8 cellular contexts compared by ENCODE assay signal in the genomic region with DNA sequence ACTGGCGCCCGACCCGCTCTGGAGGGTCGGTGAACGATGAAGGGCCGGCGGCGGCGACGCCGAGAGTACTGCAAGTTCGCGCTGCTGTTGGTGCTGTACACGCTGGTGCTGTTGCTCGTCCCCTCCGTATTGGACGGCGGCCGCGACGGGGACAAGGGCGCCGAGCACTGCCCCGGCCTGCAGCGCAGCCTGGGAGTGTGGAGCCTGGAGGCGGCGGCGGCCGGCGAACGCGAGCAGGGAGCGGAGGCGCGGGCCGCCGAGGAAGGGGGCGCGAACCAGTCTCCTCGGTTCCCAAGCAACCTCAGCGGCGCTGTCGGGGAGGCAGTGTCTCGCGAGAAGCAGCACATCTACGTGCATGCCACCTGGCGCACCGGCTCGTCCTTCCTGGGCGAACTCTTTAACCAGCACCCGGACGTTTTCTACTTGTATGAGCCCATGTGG. TPM values are rescaled to one million over a fixed set of nuclear protein-coding genes. Genes with fewer than 3 reads are reported as not detected.
DNase-seq lines count a peak whose midpoint lies in the region; ATAC-seq and TF ChIP-seq lines count a peak whose summit lies in the region.

No MANE protein-coding gene starts in this region.

- H3K27me3 ChIP-seq in esophagus (ENCODE audit: control insufficient read depth in 1 of 2, insufficient read depth in 2 of 2, low read length in 2 of 2), result no peaks in the 10 kb centered on the region
- no peaks in the 10 kb centered on the region for H3K27me3 ChIP-seq in uterus

- H3K4me1 ChIP-seq in esophagus (ENCODE audit: control insufficient read depth in 2 of 2, insufficient read depth in 2 of 2, low read length in 1 of 2), result peaks cover 0 to 10% of the 10 kb centered on the region in 2 donors
- H3K4me1 ChIP-seq in uterus, result no peaks in the 10 kb centered on the region

- intact Hi-C loops in natural killer cell (cut with micrococcal nuclease) (loop anchor here (5.0 kb wide), 1 partner anchor 63 kb away; no protein-coding TSS in a partner anchor), uterus (cut with DNase I; ENCODE audit: low total_unique reads) (no loop called here)

- peaks cover 0 to 4% of the 10 kb centered on the region in 2 donors for H3K9me3 ChIP-seq in esophagus (ENCODE audit: control insufficient read depth in 2 of 2, insufficient read depth in 1 of 2, low read depth in 1 of 2, low read length in 1 of 2)
- H3K9me3 ChIP-seq in uterus, result no peaks in the 10 kb centered on the region

- peak overlapping the region; percentile 35 to 95 for H3K27ac Mint-ChIP-seq in natural killer cell

- H3K4me1 Mint-ChIP-seq in natural killer cell, result peaks cover 20 to 32% of the 10 kb centered on the region in 2 donors

- H3K36me3 Mint-ChIP-seq in natural killer cell, result no peaks in the 10 kb centered on the region

- no peaks in the 10 kb centered on the region for H3K9me3 Mint-ChIP-seq in natural killer cell

- H3K27ac ChIP-seq in esophagus (ENCODE audit: low read depth in 2 of 2, low read length in 1 of 2) (peak overlapping the region; percentile 22 to 67), uterus (peak overlapping the region; percentile 18 to 55)

- H3K27me3 Mint-ChIP-seq in natural killer cell (ENCODE audit: low read depth in 2 of 2), result no peaks in the 10 kb centered on the region

- peak overlapping the region; percentile 72 for H3K4me3 ChIP-seq in GM12875 (ENCODE audit: low read depth, low read length)
- H3K4me3 ChIP-seq in esophagus (ENCODE audit: low read depth in 1 of 2, low read length in 2 of 2), result peak overlapping the region; percentile 39 to 63
- H3K4me3 ChIP-seq in uterus, result peak overlapping the region; percentile 34 to 53

- DNase-seq in NCI-H2171 treated with DMSO at 0.1 percent for 48 hours (lab: John Stamatoyannopoulos, UW) (peak; percentile 61), natural killer cell (no peak), uterus (peak; percentile 32 to 41), hippocampal formation (lab: John Stamatoyannopoulos, UW) (no peak)
- DNase-seq in activated CD8-positive, alpha-beta memory T cell treated with anti-CD3 and anti-CD28 coated beads, Interleukin-2, amount 50 U/mL, for 4 hours, result peak; percentile 55

- H3K36me3 ChIP-seq in esophagus (ENCODE audit: control insufficient read depth in 2 of 2, insufficient read depth in 2 of 2, low read length in 1 of 2), result no peaks in the 10 kb centered on the region
- no peaks in the 10 kb centered on the region for H3K36me3 ChIP-seq in uterus

- peak overlapping the region; percentile 86 for H3K4me3 Mint-ChIP-seq in natural killer cell

- ATAC-seq in HG02623 (IDR thresholded peaks at IDR 0.05; ENCODE audit: unreplicated experiment), result peak; percentile 30
- ATAC-seq in natural killer cell, result peak; percentile 34 to 67 (median 57)

- TF ChIP-seq CTCF in GM12875 (IDR thresholded peaks at IDR 0.05; ENCODE audit: borderline replicate concordance, insufficient read depth, low read depth, low read length) (no peak), natural killer cell (IDR thresholded peaks at IDR 0.05) (no peak), uterus (IDR thresholded peaks at IDR 0.05) (no peak)

- TF ChIP-seq POLR2A in uterus (IDR thresholded peaks at IDR 0.05), result peak in 1 of 2 donors; percentile 3

- 1 to 26% methylated on average over 44 to 52 of the region's 52 CpGs for WGBS in esophagus, 2 donors

RNA-seq across cellular contexts. Expression of gene CHST7, which starts 0.4 kb away (rescaled TPM):
- 1 to 10 TPM in 1 of 2 donors, under 1 TPM in 1; 0.43 to 1.4 TPM for polyA plus RNA-seq in esophagus
- total RNA-seq in natural killer cell, result 10 to 100 TPM in 2 of 3 donors, 1 to 10 TPM in 1; 8.7 to 15.9 (median 11.8) TPM
- total RNA-seq in uterus, result 10 to 100 TPM in 2 of 4 donors, 1 to 10 TPM in 2; 7.2 to 32.0 (median 9.1) TPM

RNA-seq across cellular contexts. Expression of gene ZNF674, which starts 28.7 kb away (rescaled TPM):
- under 1 TPM; 0.62 to 0.86 TPM for polyA plus RNA-seq in esophagus
- 1 to 10 TPM; 2.5 to 5.3 (median 3.4) TPM for total RNA-seq in natural killer cell
- 1 to 10 TPM; 1.2 to 7.8 (median 5.3) TPM for total RNA-seq in uterus

Comparison
In these comparisons a context has a peak if more than half of its experiments do, and no peak if none do; other contexts are left out.
1. DNase-seq: peak in NCI-H2171 treated with DMSO at 0.1 percent for 48 hours (single experiment), activated CD8-positive, alpha-beta memory T cell treated with anti-CD3 and anti-CD28 coated beads, Interleukin-2, amount 50 U/mL, for 4 hours (single experiment) and uterus (2 of 2); none in natural killer cell (single experiment) and hippocampal formation (0 of 2).
2. Peak in every context shown above with its lines, with median percentiles within 50 percentile points of each other: H3K4me3 ChIP-seq.